Comparison of ENCODE assay signal across 8 cellular contexts in genomic region chr16:53504665-53505064, GRCh38. TPM values are rescaled to one million over a fixed set of nuclear protein-coding genes. Genes with fewer than 3 reads are reported as not detected.
A peak's percentile ranks its signal among the peaks of the same experiment; 100 is the strongest.
DNase-seq lines count a peak whose midpoint lies in the region; ATAC-seq and TF ChIP-seq lines count a peak whose summit lies in the region.

No MANE protein-coding gene starts in this region.

- H3K36me3 Mint-ChIP-seq in natural killer cell = no peaks in the 10 kb centered on the region

- peak overlapping the region; percentile 93 for H3K4me2 ChIP-seq in OCI-LY3 (ENCODE audit: low read length)

- no peak for ATAC-seq in natural killer cell
- no peak for ATAC-seq in HG03460 (IDR thresholded peaks at IDR 0.05; ENCODE audit: unreplicated experiment)

- H3K9ac ChIP-seq in OCI-LY3 (ENCODE audit: low read length) = peak overlapping the region; percentile 86

- no peaks in the 10 kb centered on the region for H4K20me1 ChIP-seq in OCI-LY3 (ENCODE audit: insufficient read depth, low read length)

- H3K4me3 ChIP-seq in AG10803 (ENCODE audit: low read length) = no peak overlapping the region
- peak overlapping the region; percentile 92 for H3K4me3 ChIP-seq in OCI-LY3 (ENCODE audit: low read length)
- H3K4me3 ChIP-seq in coronary artery = peak overlapping the region; percentile 75

- TF ChIP-seq CTCF in AG10803 (conservative IDR thresholded peaks at IDR 0.05; ENCODE audit: low read length) (no peak), OCI-LY3 (IDR thresholded peaks at IDR 0.05; ENCODE audit: low read depth, low read length) (no peak), coronary artery (IDR thresholded peaks at IDR 0.05) (no peak), natural killer cell (IDR thresholded peaks at IDR 0.05) (no peak)

- peak overlapping the region; percentile 92 for H3K4me3 Mint-ChIP-seq in natural killer cell

- no peaks in the 10 kb centered on the region for H3K9me3 Mint-ChIP-seq in natural killer cell

- H3K79me2 ChIP-seq in OCI-LY3 (ENCODE audit: low read length) = 0 out of 2 replicates have a peak, but pooled peaks cover 6% of the 10 kb centered on the region

- 0 out of 2 replicates have a peak, but pooled peaks cover 2% of the 10 kb centered on the region for H3K27me3 ChIP-seq in OCI-LY3 (ENCODE audit: low read depth, low read length)

- H3K9me3 ChIP-seq in OCI-LY3 (ENCODE audit: insufficient read depth, low read length) = no peaks in the 10 kb centered on the region

- H2AFZ ChIP-seq in OCI-LY3 (ENCODE audit: low read depth, low read length) = no peak overlapping the region

- no peak overlapping the region for H3K27ac ChIP-seq in OCI-LY3 (ENCODE audit: low read length)
- peak overlapping the region; percentile 91 to 93 for H3K27ac ChIP-seq in coronary artery

- peaks cover 38 to 41% of the 10 kb centered on the region in 2 donors for H3K4me1 Mint-ChIP-seq in natural killer cell

- peak; percentile 44 for DNase-seq in AG10803 (ENCODE audit: low read depth)
- DNase-seq in coronary artery (ENCODE audit: low spot score) = peak; percentile 79
- no peak for DNase-seq in natural killer cell
- no peak for DNase-seq in NCI-H1694 treated with DMSO at 0.1 percent for 48 hours (lab: John Stamatoyannopoulos, UW)
- DNase-seq in KG1 (lab: John Stamatoyannopoulos, UW) = no peak
- DNase-seq in DMS79 (lab: John Stamatoyannopoulos, UW) = no peak

- peak overlapping the region; percentile 96 for H3K27ac Mint-ChIP-seq in natural killer cell

- H3K27me3 Mint-ChIP-seq in natural killer cell (ENCODE audit: low read depth in 2 of 2) = no peaks in the 10 kb centered on the region

- H3K36me3 ChIP-seq in OCI-LY3 (replicated peaks; ENCODE audit: low read depth, low read length) = no peaks in the 10 kb centered on the region

- H3K4me1 ChIP-seq in OCI-LY3 (ENCODE audit: low read length) = peaks cover 13% of the 10 kb centered on the region

- intact Hi-C loops in natural killer cell (cut with micrococcal nuclease) = loop anchor here (10.0 kb wide), 1 partner anchor 370 kb away; no protein-coding TSS in a partner anchor

RNA-seq across cellular contexts. Expression of gene AKTIP, which starts 1.7 kb away (rescaled TPM):
- 10 to 100 TPM; 22.0 to 33.2 (median 23.2) TPM for total RNA-seq in natural killer cell

Comparison
In these comparisons a context has a peak if more than half of its experiments do, and no peak if none do; other contexts are left out.
1. DNase-seq: peak in AG10803 (single experiment) and coronary artery (single experiment); none in natural killer cell (single experiment), NCI-H1694 treated with DMSO at 0.1 percent for 48 hours (single experiment), KG1 (single experiment) and DMS79 (single experiment).